16 cellular contexts compared by ENCODE assay signal in genomic region chr11:117868815-117869642, GRCh38. TPM values are rescaled to one million over a fixed set of nuclear protein-coding genes. Genes with fewer than 3 reads are reported as not detected.
A peak's percentile ranks its signal among the peaks of the same experiment; 100 is the strongest.
DNase-seq lines count a peak whose midpoint lies in the region; ATAC-seq and TF ChIP-seq lines count a peak whose summit lies in the region.
"Had no signal": no experiment of that assay in that cellular context is flagged by ENCODE, and none has a peak within 500 bp of the region (broad histone marks: within the 10 kb centered on the region; RNA-seq: fewer than 3 reads in every experiment).

No MANE protein-coding gene starts in this region.

- no peak overlapping the region for H3K4me2 ChIP-seq in mesenchymal stem cell (ENCODE audit: low read length, poor library complexity, severe bottlenecking)

- H3K14ac ChIP-seq in mesenchymal stem cell (ENCODE audit: low read length in 2 of 2) = no peak overlapping the region

- H3K79me1 ChIP-seq in mesenchymal stem cell (replicated peaks; ENCODE audit: low read length, poor library complexity, severe bottlenecking) = peaks cover 25% of the 10 kb centered on the region

- no peak overlapping the region for H2AFZ ChIP-seq in mesenchymal stem cell (ENCODE audit: low read depth, low read length)

- no peak overlapping the region for H2AK5ac ChIP-seq in mesenchymal stem cell (ENCODE audit: low read length, severe bottlenecking)

- peaks cover 18% of the 10 kb centered on the region for H3K4me1 ChIP-seq in mesenchymal stem cell (ENCODE audit: control insufficient read depth, insufficient read depth, low read depth, low read length)
- H3K4me1 ChIP-seq: ascending aorta, pancreas had no signal

- no peak overlapping the region for H3K27ac ChIP-seq in mesenchymal stem cell (ENCODE audit: low read length, poor library complexity, severe bottlenecking)
- H3K27ac ChIP-seq: ascending aorta, pancreas had no signal

- H4K8ac ChIP-seq in mesenchymal stem cell (ENCODE audit: low read length) = no peak overlapping the region

- peaks cover 0 to 15% of the 10 kb centered on the region in 2 experiments for H3K36me3 ChIP-seq in mesenchymal stem cell (ENCODE audit: control insufficient read depth in 1 of 2, insufficient read depth in 2 of 2, low read depth in 1 of 2, low read length in 2 of 2)
- H3K36me3 ChIP-seq: ascending aorta, pancreas had no signal

- no peak for TF ChIP-seq CTCF in nephron progenitor cell (IDR thresholded peaks at IDR 0.05)

- no peak overlapping the region for H2BK15ac ChIP-seq in mesenchymal stem cell (ENCODE audit: low read depth, poor library complexity, severe bottlenecking)

- H3K27me3 Mint-ChIP-seq in nephron progenitor cell (ENCODE audit: low read depth, poor library complexity) = peaks cover 41% of the 10 kb centered on the region
- peaks cover 28 to 58% of the 10 kb centered on the region in 2 donors for H3K27me3 Mint-ChIP-seq in stimulated activated naive B cell treated with anti-CD40 and anti-IgM and Interleukin-4, amounts not matched to agents 10 μg/mL and 1 μg/mL and 100 μg/mL, for 72 hours

- WGBS in mesenchymal stem cell = 88% methylated on average over 16 of the region's 17 CpGs

- peaks cover 77% of the 10 kb centered on the region for H3K4me1 Mint-ChIP-seq in nephron progenitor cell
- peaks cover 0 to 9% of the 10 kb centered on the region in 2 donors for H3K4me1 Mint-ChIP-seq in stimulated activated naive B cell treated with anti-CD40 and anti-IgM and Interleukin-4, amounts not matched to agents 10 μg/mL and 1 μg/mL and 100 μg/mL, for 72 hours

- H3K4me3 Mint-ChIP-seq in nephron progenitor cell = peak overlapping the region; percentile 64
- H3K4me3 Mint-ChIP-seq in stimulated activated naive B cell treated with anti-CD40 and anti-IgM and Interleukin-4, amounts not matched to agents 10 μg/mL and 1 μg/mL and 100 μg/mL, for 72 hours = no peak overlapping the region
- H3K4me3 Mint-ChIP-seq: activated T-helper 1 cell treated with anti-CD3 and anti-CD28 coated beads, Interleukin-12 subunit alpha, Interleukin-12 subunit beta, Interleukin-2, Interleukin-4 antibody, amounts not matched to agents 30 ng/mL and 10 ng/mL and 1 ng/mL, durations not matched to agents 14 hours and 24 hours and 36 hours; T-helper 2 cell treated with Interferon-gamma antibody and Interleukin-4, amounts not matched to agents 5 μg/mL and 100 μg/mL, for 36 hours had no signal

- DNase-seq in DMS153 (lab: John Stamatoyannopoulos, UW) = peak; percentile 53
- peak; percentile 56 to 88 (median 83) for DNase-seq in NCI-H1417 (lab: John Stamatoyannopoulos, UW)
- DNase-seq in NCI-H774 (lab: John Stamatoyannopoulos, UW) = peak; percentile 13
- no peak for DNase-seq in nephron progenitor cell
- no peak for DNase-seq in mesenchymal stem cell
- no peak for DNase-seq in stimulated activated naive B cell treated with anti-CD40 and anti-IgM and Interleukin-4, amounts not matched to agents 10 μg/mL and 1 μg/mL and 100 μg/mL, for 72 hours
- no peak for DNase-seq in activated CD4-positive, CD25-positive, alpha-beta regulatory T cell (lab: John Stamatoyannopoulos, UW)
- DNase-seq: DND-41, KBM-7, mesendoderm, NCI-H226 had no signal

- no peak overlapping the region for H4K91ac ChIP-seq in mesenchymal stem cell (ENCODE audit: low read length)

- no peak overlapping the region for H3K9ac ChIP-seq in mesenchymal stem cell (ENCODE audit: low read length)

- no peak overlapping the region for H2BK12ac ChIP-seq in mesenchymal stem cell (ENCODE audit: low read length in 2 of 2)

- no peak for ATAC-seq in stimulated activated naive B cell treated with anti-CD40 and anti-IgM and Interleukin-4, amounts not matched to agents 10 μg/mL and 1 μg/mL and 100 μg/mL, for 72 hours (replicated peaks)
- no peak for ATAC-seq in HG03342 (IDR thresholded peaks at IDR 0.05; ENCODE audit: unreplicated experiment)

- H3K9me3 ChIP-seq in mesenchymal stem cell (ENCODE audit: control insufficient read depth, low read length) = no peaks in the 10 kb centered on the region
- H3K9me3 ChIP-seq: ascending aorta, pancreas had no signal

- H3K27ac Mint-ChIP-seq in nephron progenitor cell = peak overlapping the region; percentile 89
- no peak overlapping the region for H3K27ac Mint-ChIP-seq in stimulated activated naive B cell treated with anti-CD40 and anti-IgM and Interleukin-4, amounts not matched to agents 10 μg/mL and 1 μg/mL and 100 μg/mL, for 72 hours
- H3K27ac Mint-ChIP-seq: activated T-helper 1 cell treated with anti-CD3 and anti-CD28 coated beads, Interleukin-12 subunit alpha, Interleukin-12 subunit beta, Interleukin-2, Interleukin-4 antibody, amounts not matched to agents 30 ng/mL and 10 ng/mL and 1 ng/mL, durations not matched to agents 14 hours and 24 hours and 36 hours; T-helper 2 cell treated with Interferon-gamma antibody and Interleukin-4, amounts not matched to agents 5 μg/mL and 100 μg/mL, for 36 hours had no signal

- no peak overlapping the region for H3K18ac ChIP-seq in mesenchymal stem cell (ENCODE audit: low read depth in 1 of 2, low read length in 2 of 2)

- no peak overlapping the region for H2BK5ac ChIP-seq in mesenchymal stem cell (ENCODE audit: low read depth, low read length, poor library complexity, severe bottlenecking)

- peaks cover 0 to 43% of the 10 kb centered on the region in 2 experiments for H3K27me3 ChIP-seq in mesenchymal stem cell (ENCODE audit: control insufficient read depth in 1 of 2, insufficient read depth in 1 of 2, low read length in 2 of 2)
- H3K27me3 ChIP-seq: ascending aorta, pancreas had no signal

- peaks cover 5% of the 10 kb centered on the region for H3K36me3 Mint-ChIP-seq in nephron progenitor cell (ENCODE audit: low read depth)
- H3K36me3 Mint-ChIP-seq in stimulated activated naive B cell treated with anti-CD40 and anti-IgM and Interleukin-4, amounts not matched to agents 10 μg/mL and 1 μg/mL and 100 μg/mL, for 72 hours = peaks cover 0 to 1% of the 10 kb centered on the region in 2 donors

- no peaks in the 10 kb centered on the region for H3K9me3 Mint-ChIP-seq in nephron progenitor cell
- no peaks in the 10 kb centered on the region for H3K9me3 Mint-ChIP-seq in stimulated activated naive B cell treated with anti-CD40 and anti-IgM and Interleukin-4, amounts not matched to agents 10 μg/mL and 1 μg/mL and 100 μg/mL, for 72 hours
- H3K9me3 Mint-ChIP-seq: activated T-helper 1 cell treated with anti-CD3 and anti-CD28 coated beads, Interleukin-12 subunit alpha, Interleukin-12 subunit beta, Interleukin-2, Interleukin-4 antibody, amounts not matched to agents 30 ng/mL and 10 ng/mL and 1 ng/mL, durations not matched to agents 14 hours and 24 hours and 36 hours; T-helper 2 cell treated with Interferon-gamma antibody and Interleukin-4, amounts not matched to agents 5 μg/mL and 100 μg/mL, for 36 hours had no signal

- no peak overlapping the region for H3K23ac ChIP-seq in mesenchymal stem cell (ENCODE audit: low read length in 2 of 2)

- no peak overlapping the region for H3K4ac ChIP-seq in mesenchymal stem cell (ENCODE audit: low read depth in 1 of 2, low read length in 2 of 2)

- H3K4me3 ChIP-seq in mesenchymal stem cell (ENCODE audit: insufficient read depth in 1 of 2, low read depth in 1 of 2, low read length in 2 of 2) = no peak overlapping the region
- H3K4me3 ChIP-seq: ascending aorta, pancreas had no signal

- H2BK120ac ChIP-seq in mesenchymal stem cell (ENCODE audit: low read depth, low read length) = no peak overlapping the region

RNA-seq across cellular contexts. Expression of gene FXYD6, which starts 7.4 kb away (rescaled TPM):
- 52.5 TPM for polyA plus RNA-seq in mesenchymal stem cell (2013, experiment 1 of 2)
- 53.1 TPM for polyA plus RNA-seq in mesenchymal stem cell (2013, experiment 2 of 2)

RNA-seq across cellular contexts. Expression of gene FXYD2, which starts 44.5 kb away (rescaled TPM):
- polyA plus RNA-seq in mesenchymal stem cell (2013, experiment 1 of 2) = 1.0 TPM
- polyA plus RNA-seq in mesenchymal stem cell (2013, experiment 2 of 2) = 0.58 TPM

Comparison
In these comparisons a context has a peak if more than half of its experiments do, and no peak if none do; other contexts are left out.
1. DNase-seq: peak in DMS153 (single experiment), NCI-H1417 (3 of 3) and NCI-H774 (single experiment); none in nephron progenitor cell (single experiment), mesenchymal stem cell (single experiment), stimulated activated naive B cell treated with anti-CD40 and anti-IgM and Interleukin-4, amounts not matched to agents 10 μg/mL and 1 μg/mL and 100 μg/mL, for 72 hours (single experiment) and activated CD4-positive, CD25-positive, alpha-beta regulatory T cell (0 of 4).